In the genomic region with DNA sequence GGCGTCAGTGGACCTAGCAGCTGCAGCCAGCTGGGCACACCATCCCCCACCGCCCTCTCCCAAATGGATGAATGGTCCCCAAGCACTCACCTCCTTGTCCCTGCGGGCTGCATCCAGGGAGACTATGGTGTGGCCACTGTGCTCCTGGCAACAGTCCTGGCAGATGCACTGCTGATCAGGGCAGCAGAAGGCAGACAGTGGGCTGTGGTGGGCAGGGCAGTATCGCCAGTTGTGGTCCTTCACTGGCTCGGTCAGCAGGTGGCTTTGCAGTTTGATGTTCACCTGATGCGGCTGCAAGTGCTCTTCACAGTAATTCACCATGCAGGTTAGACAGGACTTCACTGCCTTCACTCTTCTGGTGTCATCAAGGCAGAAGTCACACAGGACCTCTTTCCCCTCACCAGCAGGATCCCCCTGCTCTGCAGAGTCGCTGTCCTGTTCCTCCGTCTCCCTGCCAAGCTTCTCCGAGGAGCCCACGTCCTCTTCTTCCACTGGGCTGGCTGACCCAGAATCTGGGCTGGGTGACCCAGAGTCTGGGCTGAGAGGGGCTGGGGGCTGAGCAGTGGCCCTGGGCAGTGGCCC, we compare ENCODE assay signal across 8 cellular contexts. TPM values are rescaled to one million over a fixed set of nuclear protein-coding genes. Genes with fewer than 3 reads are reported as not detected.
DNase-seq lines count a peak whose midpoint lies in the region; ATAC-seq lines count a peak whose summit lies in the region.

No MANE protein-coding gene starts in this region.

- peak overlapping the region; percentile 64 for H3K27ac ChIP-seq in skeletal muscle tissue (ENCODE audit: low read depth, low read length)

- peak; percentile 12 for DNase-seq in H4 (ENCODE audit: low spot score)
- DNase-seq in SHP77 treated with DMSO at 0.1 percent for 48 hours (lab: John Stamatoyannopoulos, UW): peak; percentile 85
- peak; percentile 17 for DNase-seq in globus pallidus (ENCODE audit: low spot score)
- no peak for DNase-seq in hepatic stellate cell (ENCODE audit: low spot score)

- no peaks in the 10 kb centered on the region for H3K9me3 ChIP-seq in skeletal muscle tissue (ENCODE audit: control insufficient read depth in 3 of 3, low read length in 3 of 3)

- no peaks in the 10 kb centered on the region for H3K36me3 ChIP-seq in skeletal muscle tissue (ENCODE audit: control insufficient read depth in 3 of 3, insufficient read depth in 3 of 3, low read length in 3 of 3)

- no peaks in the 10 kb centered on the region for H3K27me3 ChIP-seq in skeletal muscle tissue (ENCODE audit: control insufficient read depth in 3 of 3, insufficient read depth in 3 of 3, low read length in 3 of 3)

- H3K4me3 ChIP-seq in skeletal muscle tissue (ENCODE audit: low read length in 3 of 3): peak overlapping the region; percentile 72 to 92 (median 81)

- H3K9ac ChIP-seq in skeletal muscle tissue (ENCODE audit: low read depth in 1 of 3, low read length in 3 of 3): peak overlapping the region; percentile 41 to 87 (median 69)

- ATAC-seq in GM18520 (IDR thresholded peaks at IDR 0.05; ENCODE audit: unreplicated experiment) (no peak), GM18517 (IDR thresholded peaks at IDR 0.05; ENCODE audit: unreplicated experiment) (no peak), GM18909 (IDR thresholded peaks at IDR 0.05; ENCODE audit: poor library complexity, unreplicated experiment) (no peak)

- H3K4me1 ChIP-seq in skeletal muscle tissue (ENCODE audit: control insufficient read depth in 3 of 3, insufficient read depth in 3 of 3, low read length in 3 of 3): peaks cover 20 to 31% (median 28%) of the 10 kb centered on the region in 3 donors

RNA-seq across cellular contexts. Expression of gene FBXW10B, which starts 31.6 kb away (rescaled TPM):
- total RNA-seq in H4 (2014; rRNA removed; shearing (Covaris generic)): 0.79 and 4.6 TPM in 2 replicates
- 0.52 TPM for total RNA-seq in skeletal muscle tissue

RNA-seq across cellular contexts. Expression of gene TRIM16, which starts 33.0 kb away (rescaled TPM):
- total RNA-seq in H4 (2014; rRNA removed; shearing (Covaris generic)): 193 TPM in 2 replicates
- 45.9 TPM for total RNA-seq in skeletal muscle tissue

RNA-seq across cellular contexts. Expression of gene ZNF286A, which starts 48.5 kb away (rescaled TPM):
- 19.3 and 26.9 TPM in 2 replicates for total RNA-seq in H4 (2014; rRNA removed; shearing (Covaris generic))
- total RNA-seq in skeletal muscle tissue: 19.3 TPM
